In genomic region chr1:165408518-165408917, GRCh38 we compare ENCODE assay signal across 1 cellular context.
TF ChIP-seq lines count a peak whose summit lies in the region.

No MANE protein-coding gene starts in this region.

TF ChIP-seq in A549, 52 proteins besides CTCF, POLR2A, EP300 and RAD21 (continued from another document):
- TF ChIP-seq, protein P1, sequence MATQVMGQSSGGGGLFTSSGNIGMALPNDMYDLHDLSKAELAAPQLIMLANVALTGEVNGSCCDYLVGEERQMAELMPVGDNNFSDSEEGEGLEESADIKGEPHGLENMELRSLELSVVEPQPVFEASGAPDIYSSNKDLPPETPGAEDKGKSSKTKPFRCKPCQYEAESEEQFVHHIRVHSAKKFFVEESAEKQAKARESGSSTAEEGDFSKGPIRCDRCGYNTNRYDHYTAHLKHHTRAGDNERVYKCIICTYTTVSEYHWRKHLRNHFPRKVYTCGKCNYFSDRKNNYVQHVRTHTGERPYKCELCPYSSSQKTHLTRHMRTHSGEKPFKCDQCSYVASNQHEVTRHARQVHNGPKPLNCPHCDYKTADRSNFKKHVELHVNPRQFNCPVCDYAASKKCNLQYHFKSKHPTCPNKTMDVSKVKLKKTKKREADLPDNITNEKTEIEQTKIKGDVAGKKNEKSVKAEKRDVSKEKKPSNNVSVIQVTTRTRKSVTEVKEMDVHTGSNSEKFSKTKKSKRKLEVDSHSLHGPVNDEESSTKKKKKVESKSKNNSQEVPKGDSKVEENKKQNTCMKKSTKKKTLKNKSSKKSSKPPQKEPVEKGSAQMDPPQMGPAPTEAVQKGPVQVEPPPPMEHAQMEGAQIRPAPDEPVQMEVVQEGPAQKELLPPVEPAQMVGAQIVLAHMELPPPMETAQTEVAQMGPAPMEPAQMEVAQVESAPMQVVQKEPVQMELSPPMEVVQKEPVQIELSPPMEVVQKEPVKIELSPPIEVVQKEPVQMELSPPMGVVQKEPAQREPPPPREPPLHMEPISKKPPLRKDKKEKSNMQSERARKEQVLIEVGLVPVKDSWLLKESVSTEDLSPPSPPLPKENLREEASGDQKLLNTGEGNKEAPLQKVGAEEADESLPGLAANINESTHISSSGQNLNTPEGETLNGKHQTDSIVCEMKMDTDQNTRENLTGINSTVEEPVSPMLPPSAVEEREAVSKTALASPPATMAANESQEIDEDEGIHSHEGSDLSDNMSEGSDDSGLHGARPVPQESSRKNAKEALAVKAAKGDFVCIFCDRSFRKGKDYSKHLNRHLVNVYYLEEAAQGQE (IDR thresholded peaks at IDR 0.05): no peak
- TF ChIP-seq NR3C1 (IDR thresholded peaks at IDR 0.05) (no peak), ESRRA (IDR thresholded peaks at IDR 0.05; ENCODE audit: borderline replicate concordance, low read length) (no peak), FOSL2 (IDR thresholded peaks at IDR 0.05) (no peak), FOSL2 (CRISPR knock-in tag; IDR thresholded peaks at IDR 0.05) (peak; percentile 76)
